Comparison of ENCODE assay signal across 31 cellular contexts in the genomic region with DNA sequence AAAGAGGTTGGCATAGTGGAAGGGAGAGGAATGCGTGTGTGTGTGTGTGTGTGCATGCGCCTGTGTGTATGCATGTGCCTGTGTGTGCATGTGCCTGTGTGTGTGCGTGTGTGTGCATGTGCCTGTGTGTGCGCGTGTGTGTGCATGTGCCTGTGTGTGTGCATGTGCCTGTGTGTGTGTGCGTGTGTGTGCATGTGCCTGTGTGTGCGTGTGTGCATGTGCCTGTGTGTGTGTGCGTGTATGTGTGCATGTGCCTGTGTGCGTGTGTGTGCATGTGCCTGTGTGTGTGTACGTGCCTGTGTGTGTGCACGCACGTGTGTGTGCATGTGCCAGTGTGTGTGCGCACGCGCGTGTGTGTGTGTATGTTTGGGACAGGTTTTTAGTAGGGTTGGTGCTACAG.
"Had no signal": no experiment of that assay in that cellular context is flagged by ENCODE, and none has a peak within 500 bp of the region (broad histone marks: within the 10 kb centered on the region; RNA-seq: fewer than 3 reads in every experiment).

No MANE protein-coding gene starts in this region.

- H3K4me1 ChIP-seq: colonic mucosa, esophagus squamous epithelium, left lung, spleen, tibial nerve, upper lobe of right lung had no signal

- H3K27ac Mint-ChIP-seq: dendritic cell treated with granulocyte-macrophage colony-stimulating factor and Interleukin-4, amounts not matched to agents 40 ng/mL and 50 ng/mL, for 4 days; immature natural killer cell; mesothelial cell of epicardium; naive B cell; natural killer cell treated with Interleukin-12 subunit alpha and Interleukin-12 subunit beta and Interleukin-15 and Interleukin-18, amount 100 ng/mL, for 72 hours; stimulated activated naive B cell treated with anti-CD40 and anti-IgM and Interleukin-4, amounts not matched to agents 10 μg/mL and 1 μg/mL and 100 μg/mL, for 72 hours; stimulated activated naive CD8-positive, alpha-beta T cell treated with anti-CD3 and anti-CD28 coated beads, Interleukin-15, Interleukin-2, amounts not matched to agents 100 ng/mL and 50 ng/mL, for 24 hours had no signal

- H3K4me1 Mint-ChIP-seq: mesothelial cell of epicardium; stimulated activated naive B cell treated with anti-CD40 and anti-IgM and Interleukin-4, amounts not matched to agents 10 μg/mL and 1 μg/mL and 100 μg/mL, for 72 hours had no signal

- DNase-seq: colonic mucosa; effector memory CD4-positive, alpha-beta T cell; erythroblast; esophagus squamous epithelium; foreskin melanocyte; glutamatergic neuron; heart right ventricle; hippocampal formation; immature natural killer cell; islet precursor cell; left lung; mesenchymal stem cell; mucosa of descending colon; naive B cell; occipital lobe; ovary; posterior cingulate gyrus; psoas muscle; right cardiac atrium; spleen; stimulated activated CD4-positive, alpha-beta T cell treated with anti-CD3 and anti-CD28 coated beads, Interleukin-2, amount 100 ng/mL, for 48 hours; stimulated activated naive B cell treated with anti-CD40 and anti-IgM and Interleukin-4, amounts not matched to agents 10 μg/mL and 1 μg/mL and 100 μg/mL, for 72 hours; upper lobe of right lung had no signal

- H3K4me3 Mint-ChIP-seq: dendritic cell treated with granulocyte-macrophage colony-stimulating factor and Interleukin-4, amounts not matched to agents 40 ng/mL and 50 ng/mL, for 4 days; mesothelial cell of epicardium; naive B cell; natural killer cell treated with Interleukin-12 subunit alpha and Interleukin-12 subunit beta and Interleukin-15 and Interleukin-18, amount 100 ng/mL, for 72 hours; stimulated activated naive B cell treated with anti-CD40 and anti-IgM and Interleukin-4, amounts not matched to agents 10 μg/mL and 1 μg/mL and 100 μg/mL, for 72 hours; stimulated activated naive CD8-positive, alpha-beta T cell treated with anti-CD3 and anti-CD28 coated beads, Interleukin-15, Interleukin-2, amounts not matched to agents 100 ng/mL and 50 ng/mL, for 24 hours had no signal

- H3K9me3 Mint-ChIP-seq: dendritic cell treated with granulocyte-macrophage colony-stimulating factor and Interleukin-4, amounts not matched to agents 40 ng/mL and 50 ng/mL, for 4 days; mesothelial cell of epicardium; natural killer cell treated with Interleukin-12 subunit alpha and Interleukin-12 subunit beta and Interleukin-15 and Interleukin-18, amount 100 ng/mL, for 72 hours; stimulated activated naive CD8-positive, alpha-beta T cell treated with anti-CD3 and anti-CD28 coated beads, Interleukin-15, Interleukin-2, amounts not matched to agents 100 ng/mL and 50 ng/mL, for 24 hours had no signal

- H3K9me3 ChIP-seq: colonic mucosa, esophagus squamous epithelium, heart right ventricle, mucosa of descending colon, ovary, psoas muscle, thoracic aorta, upper lobe of right lung, vagina had no signal

- H3K4me3 ChIP-seq: colonic mucosa, esophagus squamous epithelium, heart right ventricle, left lung, mucosa of descending colon, ovary, psoas muscle, skin epidermis, spleen, thoracic aorta, tibial nerve, upper lobe of right lung, vagina had no signal

- H3K27me3 ChIP-seq: colonic mucosa, esophagus squamous epithelium, ovary, tibial nerve, upper lobe of right lung, vagina had no signal

- H3K36me3 ChIP-seq: colonic mucosa, esophagus squamous epithelium, heart right ventricle, left lung, ovary, spleen, thoracic aorta, tibial nerve, upper lobe of right lung, vagina had no signal

- H3K27me3 Mint-ChIP-seq: natural killer cell treated with Interleukin-12 subunit alpha and Interleukin-12 subunit beta and Interleukin-15 and Interleukin-18, amount 100 ng/mL, for 72 hours had no signal

- H3K36me3 Mint-ChIP-seq: immature natural killer cell; mesothelial cell of epicardium; naive B cell; natural killer cell treated with Interleukin-12 subunit alpha and Interleukin-12 subunit beta and Interleukin-15 and Interleukin-18, amount 100 ng/mL, for 72 hours; stimulated activated naive B cell treated with anti-CD40 and anti-IgM and Interleukin-4, amounts not matched to agents 10 μg/mL and 1 μg/mL and 100 μg/mL, for 72 hours had no signal

- ATAC-seq: heart right ventricle; left lung; mucosa of descending colon; natural killer cell treated with Interleukin-12 subunit alpha and Interleukin-12 subunit beta and Interleukin-15 and Interleukin-18, amount 100 ng/mL, for 72 hours; psoas muscle; right cardiac atrium; stimulated activated naive B cell treated with anti-CD40 and anti-IgM and Interleukin-4, amounts not matched to agents 10 μg/mL and 1 μg/mL and 100 μg/mL, for 72 hours; upper lobe of right lung had no signal

- H3K27ac ChIP-seq: colonic mucosa, esophagus squamous epithelium, heart right ventricle, left lung, ovary, psoas muscle, skin epidermis, spleen, thoracic aorta, tibial nerve, upper lobe of right lung, vagina had no signal
